In genomic region chr3:129908417-129908816, GRCh38 we compare ENCODE assay signal across 21 cellular contexts. TPM values are rescaled to one million over a fixed set of nuclear protein-coding genes. Genes with fewer than 3 reads are reported as not detected.
A peak's percentile ranks its signal among the peaks of the same experiment; 100 is the strongest.
DNase-seq lines count a peak whose midpoint lies in the region; ATAC-seq, FAIRE-seq and TF ChIP-seq lines count a peak whose summit lies in the region.
"Had no signal": no experiment of that assay in that cellular context is flagged by ENCODE, and none has a peak within 500 bp of the region (broad histone marks: within the 10 kb centered on the region; RNA-seq: fewer than 3 reads in every experiment).

No MANE protein-coding gene starts in this region.

- no peak for TF ChIP-seq RAD21 in K562 (CRISPR knock-in tag; conservative IDR thresholded peaks at IDR 0.05 in 1 of 2, IDR thresholded peaks at IDR 0.05 in 1 of 2)

- H3K9ac ChIP-seq in K562 (ENCODE audit: insufficient read depth in 1 of 2, low read depth in 2 of 2, low read length in 2 of 2) = no peak overlapping the region

- no peak overlapping the region for H2AFZ ChIP-seq in K562 (ENCODE audit: low read depth, low read length)

- intact Hi-C loops in K562 (cut with micrococcal nuclease) = no loop called here
- intact Hi-C loops in mucosa of descending colon (cut with DNase I, micrococcal nuclease) = no loop called here
- intact Hi-C loops in head of caudate nucleus (cut with DNase I) = no loop called here

- no TSS peak for BruUV-seq in K562 (replicated peaks; lab: Mats Ljungman, UMichigan)

- no peak overlapping the region for H3K27ac ChIP-seq in K562 (ENCODE audit: extremely low read depth, low read depth, low read length)
- H3K27ac ChIP-seq: right atrium auricular region had no signal

- H3K36me3 ChIP-seq in BE2C (no peaks in the 10 kb centered on the region), K562 (ENCODE audit: control insufficient read depth, insufficient read depth, low read length) (no peaks in the 10 kb centered on the region), mucosa of descending colon (ENCODE audit: low read depth) (no peaks in the 10 kb centered on the region)
- H3K36me3 ChIP-seq: right atrium auricular region had no signal

- H3K4me1 ChIP-seq in BE2C (peaks cover 5% of the 10 kb centered on the region), K562 (replicated peaks in 1 of 2; ENCODE audit: control insufficient read depth in 2 of 2, insufficient read depth in 2 of 2, low read length in 2 of 2) (no peaks in the 10 kb centered on the region), mucosa of descending colon (ENCODE audit: low read depth) (no peaks in the 10 kb centered on the region)
- H3K4me1 ChIP-seq: right atrium auricular region had no signal

- in situ Hi-C loops in K562 (cut with MboI) = no loop called here

- TF ChIP-seq EP300 in K562 (IDR thresholded peaks at IDR 0.05; ENCODE audit: low read length) = no peak

- POLR2A ChIA-PET in K562 (lab: Yijun Ruan, JAX) = no interaction called here

- H3K79me2 ChIP-seq in K562 (ENCODE audit: control insufficient read depth, insufficient read depth, low read length) = no peaks in the 10 kb centered on the region

- H3K27me3 ChIP-seq in BE2C = no peaks in the 10 kb centered on the region
- H3K27me3 ChIP-seq in K562 (ENCODE audit: control insufficient read depth in 2 of 2, insufficient read depth in 2 of 2, low read length in 2 of 2) = no peaks in the 10 kb centered on the region
- H3K27me3 ChIP-seq: right atrium auricular region had no signal

- 0% methylated on average over 1 of the region's 1 CpG for WGBS in K562 (ENCODE audit: insufficient coverage, low coverage, missing lambda C conversion rate)

- ATAC-seq in K562 = no peak
- ATAC-seq in mucosa of descending colon = peak; percentile 16
- ATAC-seq in GM21390 (IDR thresholded peaks at IDR 0.05; ENCODE audit: unreplicated experiment) = no peak
- ATAC-seq: natural killer cell; stimulated activated memory B cell treated with anti-CD40 and anti-IgM and Interleukin-4, amounts not matched to agents 10 μg/mL and 1 μg/mL and 100 μg/mL, for 72 hours had no signal

- CTCF ChIA-PET in K562 (lab: Yijun Ruan, JAX; ENCODE audit: low intra/inter-chr PET ratio) = no interaction called here

- DNase-seq in BE2C (peak; percentile 16), HuH-7.5 (ENCODE audit: low spot score) (peak; percentile 34), K562 (ENCODE audit: extremely low read depth in 1 of 4, low spot score in 3 of 4) (no peak), mucosa of descending colon (no peak), head of caudate nucleus (no peak), COLO668 (lab: John Stamatoyannopoulos, UW; ENCODE audit: unreplicated experiment) (no peak), COLO829 (ENCODE audit: low spot score) (no peak)
- DNase-seq: activated CD4-positive, alpha-beta T cell treated with anti-CD3 and anti-CD28 coated beads, Interleukin-2, amount 50 U/mL, for 1 hour; activated naive CD4-positive, alpha-beta T cell treated with anti-CD3 and anti-CD28 coated beads, Interleukin-2, amount 50 U/mL, for 16 hours; amygdala; CD4-positive, alpha-beta T cell; KG1; natural killer cell; NCI-H187; NCI-H526; stimulated activated CD4-positive, alpha-beta T cell treated with anti-CD3 and anti-CD28 coated beads, Interleukin-4, amount 100 ng/mL, for 1 hour had no signal

- no peaks in the 10 kb centered on the region for H3K9me1 ChIP-seq in K562 (ENCODE audit: control insufficient read depth, insufficient read depth, low read length)

- no peak overlapping the region for H3K4me2 ChIP-seq in K562 (ENCODE audit: insufficient read depth, low read length)

- no peak for TF ChIP-seq CTCF in BE2C (IDR thresholded peaks at IDR 0.05; ENCODE audit: low read depth, low read length)
- TF ChIP-seq CTCF in K562 (IDR thresholded peaks at IDR 0.05 in 2 of 3, conservative IDR thresholded peaks at IDR 0.05 in 1 of 3; ENCODE audit: insufficient read depth in 2 of 3, low read depth in 1 of 3, low read length in 3 of 3) = no peak
- TF ChIP-seq CTCF in mucosa of descending colon (IDR thresholded peaks at IDR 0.05) = no peak

- TF ChIP-seq POLR2A in K562 (conservative IDR thresholded peaks at IDR 0.05) = no peak

- H3K9me3 ChIP-seq in BE2C = peaks cover 3% of the 10 kb centered on the region; the same call in 1 of the 2 replicates
- no peaks in the 10 kb centered on the region; the same call in none of the 2 replicates for H3K9me3 ChIP-seq in K562 (replicated peaks; ENCODE audit: control insufficient read depth, insufficient read depth, low read depth, low read length)
- H3K9me3 ChIP-seq in mucosa of descending colon = peaks cover 39% of the 10 kb centered on the region

- H3K4me3 ChIP-seq in BE2C (ENCODE audit: low read depth, low read length) = no peak overlapping the region
- H3K4me3 ChIP-seq in K562 = no peak overlapping the region
- no peak overlapping the region for H3K4me3 ChIP-seq in mucosa of descending colon
- H3K4me3 ChIP-seq: right atrium auricular region had no signal

- no peak for FAIRE-seq in K562 (lab: Jason Lieb, UNC)
- FAIRE-seq: endometrium, G401.6 had no signal

- H4K20me1 ChIP-seq in K562 (replicated peaks; ENCODE audit: control insufficient read depth, insufficient read depth, low read length) = no peaks in the 10 kb centered on the region

TF ChIP-seq in K562, 482 proteins besides CTCF, POLR2A, EP300 and RAD21:
- TF ChIP-seq PBX2 (CRISPR knock-in tag; IDR thresholded peaks at IDR 0.05; ENCODE audit: low read depth) (no peak), PBX2 (tag; conservative IDR thresholded peaks at IDR 0.05; ENCODE audit: low read depth) (peak; percentile 67), ZNF174 (CRISPR knock-in tag; IDR thresholded peaks at IDR 0.05) (no peak), ZNF589 (CRISPR knock-in tag; IDR thresholded peaks at IDR 0.05; ENCODE audit: low read depth) (no peak), ZNF780A (CRISPR knock-in tag; IDR thresholded peaks at IDR 0.05) (no peak), MEIS2 (IDR thresholded peaks at IDR 0.05; ENCODE audit: partially characterized antibody) (peak; percentile 83), PKNOX1 (IDR thresholded peaks at IDR 0.05) (peak; percentile 52; the same call in 1 of the 2 replicates)

RNA-seq across cellular contexts. Expression of gene TMCC1, which starts 14.9 kb away (rescaled TPM):
- polyA plus RNA-seq in BE2C (2012; ENCODE audit: insufficient read depth, insufficient read length, low read depth) = 7.0 TPM
- 6.6 and 12.8 TPM in 2 replicates for total RNA-seq in K562 (2011; cell fraction: chromatin; rRNA removed; ENCODE audit: low replicate concordance)
- 7.0 and 7.2 TPM in 2 replicates for total RNA-seq in K562 (2011; cell fraction: nucleolus; rRNA removed)
- total RNA-seq in K562 (2011; cell fraction: nucleoplasm; rRNA removed) = 9.0 and 12.2 TPM in 2 replicates
- total RNA-seq in K562 (2014; rRNA removed) (2.6 and 4.7 TPM in 2 replicates), K562 (2014; rRNA removed; fragmentation: Illumina TruSeq; extraction: Trizol) (5.1 and 5.6 TPM in 2 replicates), K562 (2015; rRNA removed; fragmentation: Illumina TruSeq; extraction: Trizol) (4.0 and 5.5 TPM in 2 replicates), K562 (2021) (7.7 and 8.5 TPM in 2 replicates), mucosa of descending colon (10 to 100 TPM; 28.6 to 58.7 (median 28.9) TPM)
- polyA plus RNA-seq in K562 (2011; rRNA removed) (5.6 and 8.7 TPM in 2 replicates), K562 (2014; fragmentation: Illumina TruSeq; extraction: Trizol) (4.8 TPM in 2 replicates), K562 (2014; fragmentation: Nextera tagmentation; extraction: Ambion mirVana) (1 to 10 TPM in 1 of 2 experiments, under 1 TPM in 1; 0.89 to 1.2 TPM), K562 (2014; rRNA removed) (1.6 and 3.3 TPM in 2 replicates)
- polyA plus RNA-seq in K562 (2011; cell fraction: cytosol; rRNA removed) = 3.0 and 3.2 TPM in 2 replicates
- polyA plus RNA-seq in K562 (2011; cell fraction: nucleus; rRNA removed) = 3.3 and 8.4 TPM in 2 replicates
- polyA plus RNA-seq in K562 (2012) = 3.1 and 3.7 TPM in 2 replicates
- polyA minus RNA-seq in K562 (2011; rRNA and poly(A)+ RNA removed) = 10.0 and 10.9 TPM in 2 replicates
- 2.5 and 5.7 TPM in 2 replicates for polyA minus RNA-seq in K562 (2011; cell fraction: cytosol; rRNA and poly(A)+ RNA removed)
- polyA minus RNA-seq in K562 (2011; cell fraction: nucleus; rRNA and poly(A)+ RNA removed) = 7.8 and 9.6 TPM in 2 replicates

Comparison
In these comparisons a context has a peak if more than half of its experiments do, and no peak if none do; other contexts are left out.
1. DNase-seq: peak in BE2C (single experiment) and HuH-7.5 (single experiment); none in K562 (0 of 4), mucosa of descending colon (0 of 3), head of caudate nucleus (0 of 42), COLO668 (single experiment) and COLO829 (single experiment).